In genomic region chr5:9054821-9055589, GRCh38 we compare ENCODE assay signal across 24 cellular contexts.
DNase-seq lines count a peak whose midpoint lies in the region; ATAC-seq, FAIRE-seq and TF ChIP-seq lines count a peak whose summit lies in the region.
"Had no signal": no experiment of that assay in that cellular context is flagged by ENCODE, and none has a peak within 500 bp of the region (broad histone marks: within the 10 kb centered on the region; RNA-seq: fewer than 3 reads in every experiment).

No MANE protein-coding gene starts in this region.

- H3K27ac ChIP-seq in RWPE1 (no peak overlapping the region), keratinocyte (ENCODE audit: control insufficient read depth, insufficient read depth, low read length) (peak overlapping the region; percentile 58)
- H3K27ac ChIP-seq: HL-60, vagina had no signal

- DNase-seq in GM03348 (ENCODE audit: low spot score) (peak; percentile 28), RWPE1 (ENCODE audit: low spot score) (peak; percentile 7), keratinocyte (ENCODE audit: low read depth, low spot score) (no peak), GM10266 (ENCODE audit: extremely low spot score) (no peak), mucosa of descending colon (no peak), NCI-H748 treated with DMSO at 0.1 percent for 48 hours (lab: John Stamatoyannopoulos, UW) (no peak)
- no peak for DNase-seq in activated CD8-positive, alpha-beta memory T cell treated with anti-CD3 and anti-CD28 coated beads for 24 hours
- DNase-seq: activated CD4-positive, alpha-beta memory T cell treated with anti-CD3 and anti-CD28 coated beads, Interleukin-2, amount 10 ng/mL, durations not matched to agents 7 days and 5 days; activated CD4-positive, CD25-positive, alpha-beta regulatory T cell treated with anti-CD3 and anti-CD28 coated beads, Interleukin-2, amount 50 U/mL, for 72 hours; caudate nucleus; CD4-positive, alpha-beta T cell; EL; hippocampal formation; mesenchymal stem cell; NCI-H1092 treated with DMSO at 0.1 percent for 48 hours; NCI-H187 treated with DMSO at 0.1 percent for 48 hours; stimulated activated CD4-positive, alpha-beta T cell treated with anti-CD3 and anti-CD28 coated beads, Interleukin-15, amount 100 ng/mL, for 24 hours; stimulated activated naive CD8-positive, alpha-beta T cell treated with anti-CD3 and anti-CD28 coated beads, Interleukin-15, Interleukin-2, amounts not matched to agents 100 U/mL and 50 U/mL, for 24 hours had no signal

- intact Hi-C loops in mucosa of descending colon (cut with DNase I, micrococcal nuclease), result no loop called here

- peak; percentile 84 for FAIRE-seq in keratinocyte (lab: Jason Lieb, UNC)

- H3K4me3 ChIP-seq in keratinocyte (ENCODE audit: control insufficient read depth in 2 of 3, extremely low read depth in 1 of 3, insufficient read depth in 2 of 3, low read depth in 1 of 3, low read length in 3 of 3) (peak overlapping the region in 1 of 3 experiments; percentile 20), mucosa of descending colon (no peak overlapping the region)
- H3K4me3 ChIP-seq: GM23338, thoracic aorta, vagina had no signal

- dilution Hi-C loops in keratinocyte (cut with MboI; ENCODE audit: extremely low pct_ligation_motif_present, low sequenced_read_pairs), result no loop called here

- peak overlapping the region; percentile 68 for H2AFZ ChIP-seq in keratinocyte (ENCODE audit: control insufficient read depth, low read length)
- H2AFZ ChIP-seq: GM23338 had no signal

- no peaks in the 10 kb centered on the region for H3K9me1 ChIP-seq in keratinocyte (ENCODE audit: control insufficient read depth, extremely low read depth, insufficient read depth, low read length)

- H3K9me3 ChIP-seq in keratinocyte (ENCODE audit: control insufficient read depth, low read depth, low read length) (no peaks in the 10 kb centered on the region), mucosa of descending colon (no peaks in the 10 kb centered on the region)
- H3K9me3 ChIP-seq: thoracic aorta, vagina had no signal

- H3K27me3 ChIP-seq in keratinocyte (ENCODE audit: control insufficient read depth, extremely low read depth, insufficient read depth, low read length), result no peaks in the 10 kb centered on the region
- H3K27me3 ChIP-seq: vagina had no signal

- peaks cover 40% of the 10 kb centered on the region for H3K4me1 ChIP-seq in keratinocyte (ENCODE audit: control insufficient read depth, extremely low read depth, insufficient read depth, low read length)
- no peaks in the 10 kb centered on the region for H3K4me1 ChIP-seq in mucosa of descending colon (ENCODE audit: low read depth)

- CTCF ChIA-PET in RWPE1 (lab: Yijun Ruan, JAX), result no interaction called here

- peak overlapping the region; percentile 31 for H3K4me2 ChIP-seq in keratinocyte (ENCODE audit: control insufficient read depth, extremely low read depth, insufficient read depth, low read depth, low read length)
- H3K4me2 ChIP-seq: GM23338 had no signal

- H3K36me3 ChIP-seq in keratinocyte (ENCODE audit: control insufficient read depth in 2 of 2, extremely low read depth in 1 of 2, insufficient read depth in 2 of 2, low read length in 2 of 2) (no peaks in the 10 kb centered on the region), mucosa of descending colon (ENCODE audit: low read depth) (no peaks in the 10 kb centered on the region)
- H3K36me3 ChIP-seq: thoracic aorta had no signal

- H3K9ac ChIP-seq in keratinocyte (ENCODE audit: control insufficient read depth, extremely low read depth, insufficient read depth, low read length), result no peak overlapping the region

- no peaks in the 10 kb centered on the region for H3K79me2 ChIP-seq in keratinocyte (ENCODE audit: control insufficient read depth, insufficient read depth, low read length)

- POLR2A ChIA-PET in RWPE1 (lab: Yijun Ruan, JAX; ENCODE audit: low non-redundant PET), result no interaction called here

- ATAC-seq in esophagus mucosa (peak; percentile 86), mucosa of descending colon (no peak)
- ATAC-seq: GM23338; sciatic nerve; stimulated activated naive CD8-positive, alpha-beta T cell treated with anti-CD3 and anti-CD28 coated beads, Interleukin-15, Interleukin-2, amounts not matched to agents 100 U/mL and 50 U/mL, for 24 hours had no signal

- H4K20me1 ChIP-seq in keratinocyte (ENCODE audit: control insufficient read depth, extremely low read depth, insufficient read depth, low read length), result no peaks in the 10 kb centered on the region

- TF ChIP-seq CTCF in RWPE1 (conservative IDR thresholded peaks at IDR 0.05; ENCODE audit: low read depth) (no peak), keratinocyte (optimal IDR thresholded peaks at IDR 0.05 in 1 of 3, IDR thresholded peaks at IDR 0.05 in 1 of 3, conservative IDR thresholded peaks at IDR 0.05 in 1 of 3; ENCODE audit: extremely low read depth in 1 of 3, insufficient read depth in 2 of 3, low read length in 3 of 3) (no peak), GM10266 (IDR thresholded peaks at IDR 0.05; ENCODE audit: control insufficient read depth, insufficient read depth, low read depth, missing control alignments) (no peak), mucosa of descending colon (IDR thresholded peaks at IDR 0.05) (no peak)

Comparison
In these comparisons a context has a peak if more than half of its experiments do, and no peak if none do; other contexts are left out.
1. DNase-seq: peak in GM03348 (single experiment) and RWPE1 (single experiment); none in keratinocyte (single experiment), GM10266 (single experiment), mucosa of descending colon (0 of 3), NCI-H748 treated with DMSO at 0.1 percent for 48 hours (single experiment) and activated CD8-positive, alpha-beta memory T cell treated with anti-CD3 and anti-CD28 coated beads for 24 hours (single experiment).